In the genomic region with DNA sequence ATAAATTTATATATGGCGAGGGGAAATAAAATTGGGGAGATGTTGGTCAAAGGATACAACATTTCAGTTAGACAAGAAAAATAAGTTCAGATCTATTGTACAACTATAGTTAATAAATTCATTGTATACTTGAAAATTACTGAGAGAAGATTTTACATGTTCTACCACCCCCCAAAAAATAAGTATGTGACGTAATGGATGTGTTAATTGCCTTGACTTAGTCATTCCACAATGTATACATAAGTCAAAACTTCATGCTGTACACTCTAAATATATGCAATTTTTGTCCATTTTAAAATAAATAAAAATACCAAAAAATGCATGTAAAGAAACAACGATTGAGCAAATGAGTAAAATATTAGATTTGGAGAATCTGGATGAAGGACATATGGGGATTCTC, we compare ENCODE assay signal across 9 cellular contexts. TPM values are rescaled to one million over a fixed set of nuclear protein-coding genes. Genes with fewer than 3 reads are reported as not detected.
DNase-seq lines count a peak whose midpoint lies in the region; ATAC-seq, FAIRE-seq and TF ChIP-seq lines count a peak whose summit lies in the region.
"Had no signal": no experiment of that assay in that cellular context is flagged by ENCODE, and none has a peak within 500 bp of the region (broad histone marks: within the 10 kb centered on the region; RNA-seq: fewer than 3 reads in every experiment).

No MANE protein-coding gene starts in this region.

- H3K4me1 Mint-ChIP-seq in brain (peaks cover 63% of the 10 kb centered on the region), mesothelial cell of epicardium (peaks cover 33% of the 10 kb centered on the region)

- TF ChIP-seq CTCF in A549 (IDR thresholded peaks at IDR 0.05) (no peak), HL-60 (IDR thresholded peaks at IDR 0.05; ENCODE audit: insufficient read depth, low read length) (no peak), brain (conservative IDR thresholded peaks at IDR 0.05) (no peak), mesothelial cell of epicardium (IDR thresholded peaks at IDR 0.05; ENCODE audit: unreplicated experiment) (no peak), D721Med (IDR thresholded peaks at IDR 0.05; ENCODE audit: insufficient read depth, missing control alignments) (no peak)

- H3K4me2 ChIP-seq in A549, result peak overlapping the region; percentile 94

- H3K4me3 ChIP-seq in A549, result peak overlapping the region; percentile 85
- no peak overlapping the region for H3K4me3 ChIP-seq in HL-60 (replicated peaks; ENCODE audit: insufficient read depth, low read length)

- no peak for FAIRE-seq in A549 (lab: Jason Lieb, UNC)
- no peak for FAIRE-seq in D721Med (lab: Jason Lieb, UNC)

- H3K27me3 ChIP-seq in HL-60 (ENCODE audit: insufficient read depth, poor library complexity, severe bottlenecking), result no peaks in the 10 kb centered on the region

- CTCF ChIA-PET in A549 (lab: Yijun Ruan, JAX), result interaction anchor here (1.0 kb wide), 1 partner anchor 289 kb away, joined by 4 read pairs; no protein-coding TSS in a partner anchor

- H3K4me3 Mint-ChIP-seq in brain, result peak overlapping the region; percentile 89 to 99 (median 94)
- peak overlapping the region; percentile 95 for H3K4me3 Mint-ChIP-seq in mesothelial cell of epicardium

- TF ChIP-seq RAD21 in A549 (conservative IDR thresholded peaks at IDR 0.05 in 1 of 2, IDR thresholded peaks at IDR 0.05 in 1 of 2), result no peak

- WGBS in A549 (ENCODE audit: missing lambda C conversion rate), result 61% methylated on average over 3 of the region's 3 CpGs

- no peaks in the 10 kb centered on the region for H3K9me3 Mint-ChIP-seq in brain
- no peaks in the 10 kb centered on the region for H3K9me3 Mint-ChIP-seq in mesothelial cell of epicardium

- H3K27ac ChIP-seq in A549 (peak overlapping the region in 1 of 2 experiments; percentile 87; a peak in 3 of 6 replicates), HL-60 (replicated peaks) (peak overlapping the region; percentile 91)

- peak overlapping the region; percentile 82 to 100 (median 100) for H3K27ac Mint-ChIP-seq in brain
- H3K27ac Mint-ChIP-seq in mesothelial cell of epicardium, result peak overlapping the region; percentile 100

- DNase-seq in A549 (ENCODE audit: low read depth in 1 of 2, low spot score in 1 of 2) (no peak), HL-60 (ENCODE audit: low read depth in 1 of 2, low spot score in 1 of 2) (no peak), mesothelial cell of epicardium (ENCODE audit: low spot score in 2 of 2, unreplicated experiment in 2 of 2) (no peak), D721Med (ENCODE audit: insufficient read length, low spot score) (no peak), cerebellar cortex (ENCODE audit: low spot score) (no peak), OCI-M2 (lab: John Stamatoyannopoulos, UW; ENCODE audit: unreplicated experiment) (no peak), medulla oblongata (ENCODE audit: extremely low spot score) (no peak)
- DNase-seq: SHP77 had no signal

- POLR2A ChIA-PET in A549 (lab: Yijun Ruan, JAX), result no interaction called here

- no peak for ATAC-seq in A549

- peaks cover 22% of the 10 kb centered on the region for H3K4me1 ChIP-seq in A549

- no peaks in the 10 kb centered on the region for H3K9me3 ChIP-seq in A549

- H3K27me3 Mint-ChIP-seq in brain (peaks cover 15% of the 10 kb centered on the region), mesothelial cell of epicardium (ENCODE audit: low read depth) (no peaks in the 10 kb centered on the region)

- no peak for TF ChIP-seq EP300 in A549 (IDR thresholded peaks at IDR 0.05)

- no peak for TF ChIP-seq POLR2A in A549 (IDR thresholded peaks at IDR 0.05; ENCODE audit: low read length)

- H3K36me3 Mint-ChIP-seq in brain (peaks cover 24% of the 10 kb centered on the region), mesothelial cell of epicardium (peaks cover 9% of the 10 kb centered on the region)

TF ChIP-seq in A549, 52 proteins besides CTCF, POLR2A, EP300 and RAD21:
- TF ChIP-seq MAZ (IDR thresholded peaks at IDR 0.05; ENCODE audit: borderline replicate concordance, low read depth, low read length) (no peak), MAFK (IDR thresholded peaks at IDR 0.05; ENCODE audit: partially characterized antibody) (no peak), TP53 (CRISPR knock-in tag; IDR thresholded peaks at IDR 0.05) (no peak), ZFP36 (IDR thresholded peaks at IDR 0.05; ENCODE audit: borderline replicate concordance, partially characterized antibody) (no peak), SREBF2 (IDR thresholded peaks at IDR 0.05) (no peak), EHMT2 (IDR thresholded peaks at IDR 0.05; ENCODE audit: low read depth) (no peak), CHD4 (IDR thresholded peaks at IDR 0.05; ENCODE audit: borderline replicate concordance) (no peak), NPAS2 (CRISPR knock-in tag; IDR thresholded peaks at IDR 0.05; ENCODE audit: borderline replicate concordance) (no peak), EHF (CRISPR knock-in tag; IDR thresholded peaks at IDR 0.05) (no peak), HEYL (CRISPR knock-in tag; IDR thresholded peaks at IDR 0.05) (no peak), HOXB13 (CRISPR knock-in tag; IDR thresholded peaks at IDR 0.05; ENCODE audit: low read depth) (no peak), RCOR1 (IDR thresholded peaks at IDR 0.05; ENCODE audit: low read depth, low read length) (no peak), ESRRA (IDR thresholded peaks at IDR 0.05; ENCODE audit: borderline replicate concordance, low read length) (no peak)
- TF ChIP-seq, protein P1, sequence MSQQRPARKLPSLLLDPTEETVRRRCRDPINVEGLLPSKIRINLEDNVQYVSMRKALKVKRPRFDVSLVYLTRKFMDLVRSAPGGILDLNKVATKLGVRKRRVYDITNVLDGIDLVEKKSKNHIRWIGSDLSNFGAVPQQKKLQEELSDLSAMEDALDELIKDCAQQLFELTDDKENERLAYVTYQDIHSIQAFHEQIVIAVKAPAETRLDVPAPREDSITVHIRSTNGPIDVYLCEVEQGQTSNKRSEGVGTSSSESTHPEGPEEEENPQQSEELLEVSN (IDR thresholded peaks at IDR 0.05; ENCODE audit: borderline replicate concordance, low read depth), result no peak

RNA-seq across cellular contexts. Expression of a gene that starts 1.8 kb away (rescaled TPM):
- polyA plus RNA-seq in A549 (2011; rRNA removed) (35.6 and 36.6 TPM in 2 replicates), A549 (2017; fragmentation: RNase III; extraction: RNeasy Plus Mini Kit Qiagen cat#74134 plus additional on column Dnase treatment) (43.5 to 53.3 TPM (median 50.0 TPM) in 3 replicates), brain (ENCODE audit: insufficient read depth, low read depth, low replicate concordance) (390 TPM)
- polyA plus RNA-seq in A549 (2012; cell fraction: cytosol; rRNA removed), result 22.2 and 25.4 TPM in 2 replicates
- polyA plus RNA-seq in A549 (2012; cell fraction: nucleus; rRNA removed), result 74.3 and 83.3 TPM in 2 replicates
- polyA minus RNA-seq in A549 (2011; rRNA and poly(A)+ RNA removed), result 122 and 133 TPM in 2 replicates
- 315 to 337 TPM (median 315 TPM) in 3 replicates for total RNA-seq in mesothelial cell of epicardium

RNA-seq across cellular contexts. Expression of a gene that starts 16.1 kb away (rescaled TPM):
- polyA plus RNA-seq in A549 (2011; rRNA removed) (111 and 121 TPM in 2 replicates), A549 (2017; fragmentation: RNase III; extraction: RNeasy Plus Mini Kit Qiagen cat#74134 plus additional on column Dnase treatment) (101 to 115 TPM (median 105 TPM) in 3 replicates), brain (ENCODE audit: insufficient read depth, low read depth, low replicate concordance) (120 TPM)
- 141 and 147 TPM in 2 replicates for polyA plus RNA-seq in A549 (2012; cell fraction: cytosol; rRNA removed)
- 280 and 320 TPM in 2 replicates for polyA plus RNA-seq in A549 (2012; cell fraction: nucleus; rRNA removed)
- polyA minus RNA-seq in A549 (2011; rRNA and poly(A)+ RNA removed), result 268 and 280 TPM in 2 replicates
- total RNA-seq in mesothelial cell of epicardium, result 216 to 226 TPM (median 221 TPM) in 3 replicates

RNA-seq across cellular contexts. Expression of a gene that starts 41.0 kb away (rescaled TPM):
- 160 and 192 TPM in 2 replicates for polyA plus RNA-seq in A549 (2011; rRNA removed)
- 266 and 294 TPM in 2 replicates for polyA plus RNA-seq in A549 (2012; cell fraction: cytosol; rRNA removed)
- 588 and 645 TPM in 2 replicates for polyA plus RNA-seq in A549 (2012; cell fraction: nucleus; rRNA removed)
- polyA plus RNA-seq in A549 (2017; fragmentation: RNase III; extraction: RNeasy Plus Mini Kit Qiagen cat#74134 plus additional on column Dnase treatment), result 188 to 196 TPM (median 192 TPM) in 3 replicates
- polyA minus RNA-seq in A549 (2011; rRNA and poly(A)+ RNA removed), result 293 and 297 TPM in 2 replicates
- polyA plus RNA-seq in brain (ENCODE audit: insufficient read depth, low read depth, low replicate concordance), result 361 TPM
- total RNA-seq in mesothelial cell of epicardium, result 349 to 350 TPM (median 350 TPM) in 3 replicates
